Comparison of ENCODE assay signal across 1 cellular context in genomic region chr3:168824107-168824506, GRCh38.
TF ChIP-seq lines count a peak whose summit lies in the region.

No MANE protein-coding gene starts in this region.

TF ChIP-seq in HEK293T, 16 proteins besides CTCF, POLR2A, EP300 and RAD21 (continued from another document):
- no peak for TF ChIP-seq HDGF (IDR thresholded peaks at IDR 0.05; ENCODE audit: borderline replicate concordance)
- no peak for TF ChIP-seq FOXA1 (IDR thresholded peaks at IDR 0.05)
- TF ChIP-seq TARDBP (IDR thresholded peaks at IDR 0.05): no peak
TF ChIP-seq in HEK293T: peak in this region for 0.
